In genomic region chr7:101071362-101072104, GRCh38 we compare ENCODE assay signal across 6 cellular contexts. TPM values are rescaled to one million over a fixed set of nuclear protein-coding genes. Genes with fewer than 3 reads are reported as not detected.
"Had no signal": no experiment of that assay in that cellular context is flagged by ENCODE, and none has a peak within 500 bp of the region (broad histone marks: within the 10 kb centered on the region; RNA-seq: fewer than 3 reads in every experiment).

No MANE protein-coding gene starts in this region.

RNA-seq across cellular contexts. Expression of gene MUC17, which starts 51.7 kb away (rescaled TPM):
- total RNA-seq: H1, H9, HFFc6, HT1080, IMR-90 had no signal
- polyA plus RNA-seq: GM23338 had no signal
